In the genomic region with DNA sequence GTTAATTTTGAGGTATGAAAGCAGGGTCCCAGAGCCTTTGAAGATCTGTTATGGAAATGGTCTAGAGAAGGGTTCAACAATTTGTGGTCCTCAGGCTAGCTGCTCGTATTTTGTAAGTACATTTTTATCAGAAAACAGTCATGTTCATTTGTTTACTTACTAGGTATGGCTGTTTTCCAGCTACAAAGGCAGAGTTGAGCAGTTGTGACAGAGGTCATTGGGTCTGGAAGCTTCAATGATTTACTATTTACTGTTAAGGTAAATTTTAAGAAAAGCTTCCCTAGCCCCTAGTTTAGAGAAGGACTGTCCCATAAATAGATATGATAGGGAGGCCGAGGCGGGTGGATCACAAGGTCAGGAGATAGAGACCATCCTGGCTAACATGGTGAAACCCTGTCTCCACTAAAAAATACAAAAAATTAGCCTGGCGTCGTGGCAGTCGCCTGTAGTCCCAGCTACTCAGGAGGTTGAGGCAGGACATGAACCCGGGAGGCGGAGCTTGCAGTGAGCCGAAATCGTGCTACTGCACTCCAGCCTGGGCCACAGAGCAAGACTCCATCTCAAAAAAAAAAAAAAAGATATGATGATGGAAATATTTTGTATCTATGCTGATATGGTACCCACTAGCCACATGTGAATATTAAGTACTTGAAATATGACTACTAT, we compare ENCODE assay signal across 27 cellular contexts.
"Had no signal": no experiment of that assay in that cellular context is flagged by ENCODE, and none has a peak within 500 bp of the region (broad histone marks: within the 10 kb centered on the region; RNA-seq: fewer than 3 reads in every experiment).

No MANE protein-coding gene starts in this region.

- H3K4me3 ChIP-seq: adrenal gland, ascending aorta, cardiac muscle cell, left ventricle myocardium inferior, pancreas, psoas muscle, spleen, testis, transverse colon had no signal

- H3K36me3 ChIP-seq: adrenal gland, ascending aorta, cardiac muscle cell, left ventricle myocardium inferior, neutrophil, pancreas, spleen, transverse colon, WERI-Rb-1 had no signal

- H3K4me1 ChIP-seq: adrenal gland, ascending aorta, left ventricle myocardium inferior, pancreas, psoas muscle, spleen, testis, transverse colon had no signal

- H3K9me3 ChIP-seq: left ventricle myocardium inferior, neutrophil, pancreas, psoas muscle, testis, transverse colon had no signal

- FAIRE-seq: endothelial cell of umbilical vein, pancreas had no signal

- H3K27me3 ChIP-seq: adrenal gland, ascending aorta, cardiac muscle cell, neutrophil, pancreas, spleen, testis, transverse colon had no signal

- H3K27ac ChIP-seq: adrenal gland, ascending aorta, cardiac muscle cell, left ventricle myocardium inferior, neutrophil, pancreas, psoas muscle, spleen, testis, transverse colon, WERI-Rb-1 had no signal

- ATAC-seq: activated CD4-positive, CD25-positive, alpha-beta regulatory T cell treated with anti-CD3 and anti-CD28 coated beads, Interleukin-2, amount 50 U/mL, for 24 hours; psoas muscle; stimulated activated naive CD8-positive, alpha-beta T cell treated with anti-CD3 and anti-CD28 coated beads, Interleukin-15, Interleukin-2, amounts not matched to agents 100 U/mL and 50 U/mL, for 24 hours had no signal

- DNase-seq: activated CD4-positive, alpha-beta T cell treated with anti-CD3 and anti-CD28 coated beads for 48 hours; activated CD4-positive, alpha-beta T cell treated with anti-CD3 and anti-CD28 coated beads, Interleukin-2, amount 50 U/mL, for 48 hours; activated CD8-positive, alpha-beta memory T cell treated with anti-CD3 and anti-CD28 coated beads for 24 hours; activated effector memory CD4-positive, alpha-beta T cell treated with Interleukin-2 at 50 U/mL for 16 hours; activated naive CD4-positive, alpha-beta T cell treated with anti-CD3 and anti-CD28 coated beads for 36 hours; activated naive CD8-positive, alpha-beta T cell treated with anti-CD3 and anti-CD28 coated beads for 36 hours; adrenal gland; cortex of kidney; foreskin fibroblast; head of caudate nucleus; kidney glomerular epithelial cell; left ventricle myocardium inferior; nephron progenitor cell; pancreas; psoas muscle; spleen; stimulated activated CD4-positive, alpha-beta T cell treated with anti-CD3 and anti-CD28 coated beads, Interleukin-2, amount 100 ng/mL, for 48 hours; stimulated activated naive CD8-positive, alpha-beta T cell treated with anti-CD3 and anti-CD28 coated beads, Interleukin-15, Interleukin-2, amounts not matched to agents 100 U/mL and 50 U/mL, for 24 hours; T1000; testis; transverse colon; WERI-Rb-1 had no signal
